ENCODE assay signal across 19 cellular contexts in the genomic region with DNA sequence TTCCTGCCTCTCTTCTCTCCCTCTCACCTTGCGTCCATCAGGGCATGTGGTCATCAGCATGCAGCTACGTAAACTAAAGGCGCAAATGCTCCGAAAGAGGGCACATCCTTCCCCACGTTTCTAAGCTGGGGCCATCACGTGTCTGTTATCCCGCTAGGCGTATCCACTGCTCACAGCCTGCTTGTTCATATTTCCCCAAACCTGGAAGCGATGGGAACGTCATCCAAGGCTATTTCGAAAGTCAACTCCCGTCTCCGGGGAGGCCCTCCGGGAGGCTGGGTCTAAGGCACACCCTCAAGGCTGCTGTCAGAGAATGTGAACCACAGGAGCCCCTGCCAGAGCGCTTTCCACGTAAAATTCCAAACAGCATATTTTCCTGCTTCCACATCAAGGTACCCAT.
DNase-seq lines count a peak whose midpoint lies in the region; ATAC-seq and TF ChIP-seq lines count a peak whose summit lies in the region.
"Had no signal": no experiment of that assay in that cellular context is flagged by ENCODE, and none has a peak within 500 bp of the region (broad histone marks: within the 10 kb centered on the region; RNA-seq: fewer than 3 reads in every experiment).

No MANE protein-coding gene starts in this region.

- no peaks in the 10 kb centered on the region for H3K9me2 ChIP-seq in GM23338 (ENCODE audit: insufficient read depth)

- TF ChIP-seq CTCF in GM23338 (conservative IDR thresholded peaks at IDR 0.05; ENCODE audit: low read depth in 2 of 2): no peak
- TF ChIP-seq CTCF in activated CD8-positive, alpha-beta T cell treated with anti-CD3 and anti-CD28 coated beads for 36 hours (IDR thresholded peaks at IDR 0.05): no peak
- TF ChIP-seq CTCF in foreskin fibroblast (IDR thresholded peaks at IDR 0.05; ENCODE audit: low read depth, low read length): no peak

- no peak overlapping the region for H3K4me3 Mint-ChIP-seq in GM23338
- H3K4me3 Mint-ChIP-seq in activated CD8-positive, alpha-beta T cell treated with anti-CD3 and anti-CD28 coated beads for 36 hours: no peak overlapping the region
- H3K4me3 Mint-ChIP-seq: nephron had no signal

- H3K27me3 Mint-ChIP-seq in GM23338 (ENCODE audit: insufficient read depth, low read depth, poor library complexity): peaks cover 15% of the 10 kb centered on the region
- H3K27me3 Mint-ChIP-seq in activated CD8-positive, alpha-beta T cell treated with anti-CD3 and anti-CD28 coated beads for 36 hours: peaks cover 3% of the 10 kb centered on the region

- no peaks in the 10 kb centered on the region for H3K36me3 Mint-ChIP-seq in GM23338 (ENCODE audit: low read depth)
- H3K36me3 Mint-ChIP-seq in activated CD8-positive, alpha-beta T cell treated with anti-CD3 and anti-CD28 coated beads for 36 hours (ENCODE audit: low read depth): no peaks in the 10 kb centered on the region

- DNase-seq in GM23338 (ENCODE audit: low spot score) (no peak), fibroblast of gingiva (ENCODE audit: low read depth) (peak; percentile 58), stromal cell of bone marrow (ENCODE audit: low read depth) (peak; percentile 81), foreskin fibroblast (no peak), NCI-H510A (lab: John Stamatoyannopoulos, UW) (no peak)
- no peak for DNase-seq in activated CD8-positive, alpha-beta T cell treated with anti-CD3 and anti-CD28 coated beads for 36 hours
- DNase-seq: activated CD4-positive, alpha-beta T cell treated with anti-CD3 and anti-CD28 coated beads, Interleukin-2, amount 50 U/mL, for 4 hours; DMS153; effector CD4-positive, alpha-beta T cell; KG1; NCI-H1436; NCI-H446 treated with DMSO at 0.1 percent for 48 hours; stimulated activated CD4-positive, alpha-beta T cell treated with anti-CD3 and anti-CD28 coated beads, Interleukin-12 subunit alpha, Interleukin-12 subunit beta, amount 100 ng/mL, for 4 hours had no signal

- POLR2A ChIA-PET in activated CD8-positive, alpha-beta T cell treated with anti-CD3 and anti-CD28 coated beads for 36 hours (lab: Charles Lee): no interaction called here

- H3K27ac ChIP-seq in GM23338 (ENCODE audit: low read depth) (0 out of 2 replicates have a peak overlapping the region, but pooled peaks have one; percentile 47), muscle layer of colon (ENCODE audit: low read depth, low read length) (peak overlapping the region; percentile 96)
- H3K27ac ChIP-seq: upper lobe of left lung had no signal

- H3K36me3 ChIP-seq in GM23338 (ENCODE audit: insufficient read depth) (no peaks in the 10 kb centered on the region), muscle layer of colon (ENCODE audit: insufficient read depth, low read length) (no peaks in the 10 kb centered on the region)
- H3K36me3 ChIP-seq: Peyer's patch, upper lobe of left lung had no signal

- no peak overlapping the region for H3K27ac Mint-ChIP-seq in GM23338
- no peak overlapping the region for H3K27ac Mint-ChIP-seq in activated CD8-positive, alpha-beta T cell treated with anti-CD3 and anti-CD28 coated beads for 36 hours
- H3K27ac Mint-ChIP-seq: nephron had no signal

- 0 out of 2 replicates have a peak, but pooled peaks cover 4% of the 10 kb centered on the region for H3F3A ChIP-seq in GM23338 (replicated peaks; ENCODE audit: low read depth)

- H3K4me2 ChIP-seq in GM23338: peak overlapping the region; percentile 25; the same call in 1 of the 2 replicates

- intact Hi-C loops in activated CD8-positive, alpha-beta T cell treated with anti-CD3 and anti-CD28 coated beads for 36 hours (cut with micrococcal nuclease): no loop called here

- peaks cover 43% of the 10 kb centered on the region for H3K4me1 Mint-ChIP-seq in GM23338
- peaks cover 3% of the 10 kb centered on the region for H3K4me1 Mint-ChIP-seq in activated CD8-positive, alpha-beta T cell treated with anti-CD3 and anti-CD28 coated beads for 36 hours (ENCODE audit: low read depth)

- CTCF ChIA-PET in activated CD8-positive, alpha-beta T cell treated with anti-CD3 and anti-CD28 coated beads for 36 hours (lab: Charles Lee): no interaction called here

- H3K9ac ChIP-seq in muscle layer of colon (ENCODE audit: low read length): peak overlapping the region; percentile 37

- H2AFZ ChIP-seq in GM23338: no peak overlapping the region

- no peak overlapping the region for H3K4me3 ChIP-seq in GM23338
- H3K4me3 ChIP-seq in muscle layer of colon (ENCODE audit: low read depth in 1 of 2, low read length in 2 of 2): no peak overlapping the region
- H3K4me3 ChIP-seq in foreskin fibroblast (ENCODE audit: low read depth in 1 of 2, low read length in 2 of 2): no peak overlapping the region
- H3K4me3 ChIP-seq: Peyer's patch, upper lobe of left lung had no signal

- no peaks in the 10 kb centered on the region for H3K9me3 ChIP-seq in muscle layer of colon (ENCODE audit: low read length)
- H3K9me3 ChIP-seq: Peyer's patch, upper lobe of left lung had no signal

- no peaks in the 10 kb centered on the region; the same call in 1 of the 2 replicates for H3K79me2 ChIP-seq in GM23338 (replicated peaks; ENCODE audit: insufficient read depth)

- H3K27me3 ChIP-seq in GM23338 (ENCODE audit: insufficient read depth): no peaks in the 10 kb centered on the region
- H3K27me3 ChIP-seq in muscle layer of colon (ENCODE audit: control insufficient read depth in 1 of 2, insufficient read depth in 2 of 2, low read length in 2 of 2): no peaks in the 10 kb centered on the region
- H3K27me3 ChIP-seq: Peyer's patch, upper lobe of left lung had no signal

- no peaks in the 10 kb centered on the region; the same call in 2 of the 3 replicates for H3K9me3 Mint-ChIP-seq in GM23338
- H3K9me3 Mint-ChIP-seq in activated CD8-positive, alpha-beta T cell treated with anti-CD3 and anti-CD28 coated beads for 36 hours: no peaks in the 10 kb centered on the region
- H3K9me3 Mint-ChIP-seq: nephron had no signal

- H4K20me1 ChIP-seq in GM23338 (replicated peaks; ENCODE audit: insufficient read depth): peaks cover 4% of the 10 kb centered on the region

- ATAC-seq in GM23338 (peak; percentile 21; the same call in 2 of the 3 replicates), GM21737 (IDR thresholded peaks at IDR 0.05; ENCODE audit: unreplicated experiment) (no peak)
- no peak for ATAC-seq in activated CD8-positive, alpha-beta T cell treated with anti-CD3 and anti-CD28 coated beads for 36 hours
- ATAC-seq: left colon had no signal

- H3K4me1 ChIP-seq in GM23338 (ENCODE audit: insufficient read depth): peaks cover 15% of the 10 kb centered on the region
- H3K4me1 ChIP-seq in muscle layer of colon (ENCODE audit: insufficient read depth, low read length): peaks cover 74% of the 10 kb centered on the region

TF ChIP-seq in GM23338, 12 proteins besides CTCF, POLR2A, EP300 and RAD21 (continues in another document):
- TF ChIP-seq EZH2phosphoT487 (IDR thresholded peaks at IDR 0.05; ENCODE audit: unreplicated experiment) (no peak), EZH2 (IDR thresholded peaks at IDR 0.05; ENCODE audit: low read depth, unreplicated experiment) (no peak), POLR2AphosphoS5 (IDR thresholded peaks at IDR 0.05; ENCODE audit: low read depth) (no peak), ZNF114 (CRISPR knock-in tag; IDR thresholded peaks at IDR 0.05) (no peak), STAT1 (IDR thresholded peaks at IDR 0.05; ENCODE audit: unreplicated experiment) (no peak), ZNF331 (CRISPR knock-in tag; IDR thresholded peaks at IDR 0.05; ENCODE audit: low read depth) (no peak), REST (IDR thresholded peaks at IDR 0.05; ENCODE audit: unreplicated experiment) (no peak)
- TF ChIP-seq, protein P1, sequence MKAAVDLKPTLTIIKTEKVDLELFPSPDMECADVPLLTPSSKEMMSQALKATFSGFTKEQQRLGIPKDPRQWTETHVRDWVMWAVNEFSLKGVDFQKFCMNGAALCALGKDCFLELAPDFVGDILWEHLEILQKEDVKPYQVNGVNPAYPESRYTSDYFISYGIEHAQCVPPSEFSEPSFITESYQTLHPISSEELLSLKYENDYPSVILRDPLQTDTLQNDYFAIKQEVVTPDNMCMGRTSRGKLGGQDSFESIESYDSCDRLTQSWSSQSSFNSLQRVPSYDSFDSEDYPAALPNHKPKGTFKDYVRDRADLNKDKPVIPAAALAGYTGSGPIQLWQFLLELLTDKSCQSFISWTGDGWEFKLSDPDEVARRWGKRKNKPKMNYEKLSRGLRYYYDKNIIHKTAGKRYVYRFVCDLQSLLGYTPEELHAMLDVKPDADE (IDR thresholded peaks at IDR 0.05): no peak

Comparison
In these comparisons a context has a peak if more than half of its experiments do, and no peak if none do; other contexts are left out.
1. DNase-seq: peak in fibroblast of gingiva (single experiment) and stromal cell of bone marrow (single experiment); none in GM23338 (single experiment), activated CD8-positive, alpha-beta T cell treated with anti-CD3 and anti-CD28 coated beads for 36 hours (single experiment), foreskin fibroblast (0 of 2) and NCI-H510A (single experiment).